ENCODE assay signal across 8 cellular contexts in genomic region chr18:907880-908512, GRCh38. TPM values are rescaled to one million over a fixed set of nuclear protein-coding genes. Genes with fewer than 3 reads are reported as not detected.
DNase-seq lines count a peak whose midpoint lies in the region; ATAC-seq and TF ChIP-seq lines count a peak whose summit lies in the region.

No MANE protein-coding gene starts in this region.

- no peak for DNase-seq in CD8-positive, alpha-beta T cell
- peak; percentile 34 for DNase-seq in NCI-H146 treated with DMSO at 0.1 percent for 48 hours (lab: John Stamatoyannopoulos, UW; ENCODE audit: unreplicated experiment)
- no peak for DNase-seq in esophagus squamous epithelium (lab: John Stamatoyannopoulos, UW)
- DNase-seq in putamen (ENCODE audit: low spot score), result no peak
- no peak for DNase-seq in glomerular visceral epithelial cell (ENCODE audit: extremely low spot score)
- DNase-seq in NCI-H446 (lab: John Stamatoyannopoulos, UW), result no peak

- CTCF ChIA-PET in CD8-positive, alpha-beta T cell (lab: Charles Lee), result no interaction called here

- H3K9ac ChIP-seq in parathyroid adenoma, result no peak overlapping the region

- H3K4me1 Mint-ChIP-seq in CD8-positive, alpha-beta T cell (ENCODE audit: low read depth), result peaks cover 22% of the 10 kb centered on the region

- H3K27ac ChIP-seq in CD8-positive, alpha-beta T cell (ENCODE audit: low read depth, low read length), result no peak overlapping the region
- H3K27ac ChIP-seq in esophagus squamous epithelium, result no peak overlapping the region
- H3K27ac ChIP-seq in parathyroid adenoma, result no peak overlapping the region

- WGBS in esophagus squamous epithelium, 2 donors, result 0 to 2% methylated on average over 1 to 18 of the region's 51 CpGs

- H3K4me3 Mint-ChIP-seq in CD8-positive, alpha-beta T cell, result peak overlapping the region; percentile 63

- peak overlapping the region; percentile 83 for H3K4me2 ChIP-seq in parathyroid adenoma (ENCODE audit: low read length)

- H3K4me3 ChIP-seq in CD8-positive, alpha-beta T cell (ENCODE audit: low read depth, low read length), result peak overlapping the region; percentile 48
- peak overlapping the region; percentile 9 to 65 (median 34) for H3K4me3 ChIP-seq in esophagus squamous epithelium
- H3K4me3 ChIP-seq in parathyroid adenoma (ENCODE audit: low read depth, low read length), result peak overlapping the region; percentile 57

- H3K27me3 Mint-ChIP-seq in CD8-positive, alpha-beta T cell (ENCODE audit: low read depth), result peaks cover 68% of the 10 kb centered on the region

- H3K79me2 ChIP-seq in parathyroid adenoma, result no peaks in the 10 kb centered on the region

- ATAC-seq in CD8-positive, alpha-beta T cell, result no peak
- no peak for ATAC-seq in GM18505 (IDR thresholded peaks at IDR 0.05; ENCODE audit: unreplicated experiment)

- no peak for TF ChIP-seq POLR2A in esophagus squamous epithelium (IDR thresholded peaks at IDR 0.05)
- no peak for TF ChIP-seq POLR2A in GM18505 (IDR thresholded peaks at IDR 0.05; ENCODE audit: borderline replicate concordance, extremely low read depth, insufficient read depth, insufficient read length)

- H3K36me3 ChIP-seq in CD8-positive, alpha-beta T cell (ENCODE audit: insufficient read depth, low read length), result no peaks in the 10 kb centered on the region
- no peaks in the 10 kb centered on the region for H3K36me3 ChIP-seq in esophagus squamous epithelium
- no peaks in the 10 kb centered on the region for H3K36me3 ChIP-seq in parathyroid adenoma (ENCODE audit: control insufficient read depth, insufficient read depth, low read length)

- H3K4me1 ChIP-seq in CD8-positive, alpha-beta T cell (ENCODE audit: insufficient read depth, low read length), result peaks cover 23% of the 10 kb centered on the region
- H3K4me1 ChIP-seq in esophagus squamous epithelium, result peaks cover 26 to 51% (median 30%) of the 10 kb centered on the region in 3 donors
- H3K4me1 ChIP-seq in parathyroid adenoma, result peaks cover 5% of the 10 kb centered on the region

- no peak overlapping the region for H3K27ac Mint-ChIP-seq in CD8-positive, alpha-beta T cell

- intact Hi-C loops in CD8-positive, alpha-beta T cell (cut with DNase I, micrococcal nuclease), result no loop called here
- intact Hi-C loops in esophagus squamous epithelium (cut with DNase I), result no loop called here

- peak overlapping the region; percentile 23 for H2AFZ ChIP-seq in parathyroid adenoma

- POLR2A ChIA-PET in CD8-positive, alpha-beta T cell (lab: Charles Lee), result interaction anchor here (0.5 kb wide), 1 partner anchor 34 kb away, joined by 3 read pairs; no protein-coding TSS in a partner anchor

- H3K36me3 Mint-ChIP-seq in CD8-positive, alpha-beta T cell, result no peaks in the 10 kb centered on the region

- H3K9me3 Mint-ChIP-seq in CD8-positive, alpha-beta T cell, result peaks cover 2% of the 10 kb centered on the region

- no peaks in the 10 kb centered on the region for H3K9me3 ChIP-seq in CD8-positive, alpha-beta T cell (ENCODE audit: low read length)
- no peaks in the 10 kb centered on the region for H3K9me3 ChIP-seq in esophagus squamous epithelium
- H3K9me3 ChIP-seq in parathyroid adenoma (ENCODE audit: control insufficient read depth, low read length), result no peaks in the 10 kb centered on the region

- H3K27me3 ChIP-seq in CD8-positive, alpha-beta T cell (ENCODE audit: insufficient read depth, low read length), result peaks cover 23% of the 10 kb centered on the region
- H3K27me3 ChIP-seq in esophagus squamous epithelium, result peaks cover 18 to 99% (median 52%) of the 10 kb centered on the region in 4 donors
- H3K27me3 ChIP-seq in parathyroid adenoma (ENCODE audit: control insufficient read depth, insufficient read depth, low read length), result peaks cover 17% of the 10 kb centered on the region

- TF ChIP-seq CTCF in CD8-positive, alpha-beta T cell (IDR thresholded peaks at IDR 0.05), result no peak
- TF ChIP-seq CTCF in esophagus squamous epithelium (IDR thresholded peaks at IDR 0.05), result no peak
- TF ChIP-seq CTCF in parathyroid adenoma (IDR thresholded peaks at IDR 0.05), result no peak

RNA-seq across cellular contexts. Expression of gene ADCYAP1, which starts 3.3 kb away (rescaled TPM):
- not detected for total RNA-seq in CD8-positive, alpha-beta T cell
- 1 to 10 TPM in 1 of 4 donors, under 1 TPM in 1, not detected in 2; 0.29 to 2.7 TPM for total RNA-seq in esophagus squamous epithelium
